In the genomic region with DNA sequence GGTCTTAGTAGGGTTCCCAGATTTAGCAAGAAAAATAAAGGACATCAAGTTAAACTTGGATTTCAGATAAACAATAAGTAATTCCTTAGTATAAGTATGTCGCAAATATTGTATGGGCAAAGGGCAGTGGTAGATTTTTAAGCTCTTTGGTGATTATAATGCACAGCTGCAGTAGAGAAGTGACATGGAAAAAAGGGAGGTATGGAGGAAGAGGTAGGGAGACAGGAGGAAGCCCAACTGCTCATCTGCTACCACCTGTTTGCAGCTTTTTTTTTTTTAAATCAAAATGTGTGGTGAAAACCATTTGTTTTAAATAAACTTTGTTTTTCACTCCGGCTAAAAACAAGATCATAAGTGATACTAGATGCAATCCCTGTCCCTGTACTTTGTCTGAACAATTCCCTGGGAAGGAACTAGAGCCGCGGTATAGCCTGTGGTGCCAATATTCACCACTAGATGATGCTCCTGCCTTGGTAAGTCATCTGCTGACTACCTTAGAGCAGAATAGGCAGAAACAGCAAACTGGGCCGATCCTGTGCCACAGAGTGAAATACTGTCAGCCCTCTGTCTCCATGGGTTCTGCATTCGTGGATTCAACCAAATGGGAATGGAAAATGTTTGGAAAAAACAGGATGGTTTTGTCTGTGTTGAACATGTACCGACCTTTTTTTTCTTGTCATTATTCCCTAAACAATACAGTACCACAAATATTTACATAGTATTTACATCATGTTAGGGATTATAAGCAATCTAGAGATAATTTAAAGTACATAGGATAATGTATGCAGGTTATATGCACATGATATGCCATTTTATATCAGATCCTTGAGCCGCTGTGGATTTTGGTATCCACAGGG, we compare ENCODE assay signal across 1 cellular context.
TF ChIP-seq lines count a peak whose summit lies in the region.

No MANE protein-coding gene starts in this region.

TF ChIP-seq in H1, 55 proteins besides CTCF, POLR2A, EP300 and RAD21:
- TF ChIP-seq, protein P1, sequence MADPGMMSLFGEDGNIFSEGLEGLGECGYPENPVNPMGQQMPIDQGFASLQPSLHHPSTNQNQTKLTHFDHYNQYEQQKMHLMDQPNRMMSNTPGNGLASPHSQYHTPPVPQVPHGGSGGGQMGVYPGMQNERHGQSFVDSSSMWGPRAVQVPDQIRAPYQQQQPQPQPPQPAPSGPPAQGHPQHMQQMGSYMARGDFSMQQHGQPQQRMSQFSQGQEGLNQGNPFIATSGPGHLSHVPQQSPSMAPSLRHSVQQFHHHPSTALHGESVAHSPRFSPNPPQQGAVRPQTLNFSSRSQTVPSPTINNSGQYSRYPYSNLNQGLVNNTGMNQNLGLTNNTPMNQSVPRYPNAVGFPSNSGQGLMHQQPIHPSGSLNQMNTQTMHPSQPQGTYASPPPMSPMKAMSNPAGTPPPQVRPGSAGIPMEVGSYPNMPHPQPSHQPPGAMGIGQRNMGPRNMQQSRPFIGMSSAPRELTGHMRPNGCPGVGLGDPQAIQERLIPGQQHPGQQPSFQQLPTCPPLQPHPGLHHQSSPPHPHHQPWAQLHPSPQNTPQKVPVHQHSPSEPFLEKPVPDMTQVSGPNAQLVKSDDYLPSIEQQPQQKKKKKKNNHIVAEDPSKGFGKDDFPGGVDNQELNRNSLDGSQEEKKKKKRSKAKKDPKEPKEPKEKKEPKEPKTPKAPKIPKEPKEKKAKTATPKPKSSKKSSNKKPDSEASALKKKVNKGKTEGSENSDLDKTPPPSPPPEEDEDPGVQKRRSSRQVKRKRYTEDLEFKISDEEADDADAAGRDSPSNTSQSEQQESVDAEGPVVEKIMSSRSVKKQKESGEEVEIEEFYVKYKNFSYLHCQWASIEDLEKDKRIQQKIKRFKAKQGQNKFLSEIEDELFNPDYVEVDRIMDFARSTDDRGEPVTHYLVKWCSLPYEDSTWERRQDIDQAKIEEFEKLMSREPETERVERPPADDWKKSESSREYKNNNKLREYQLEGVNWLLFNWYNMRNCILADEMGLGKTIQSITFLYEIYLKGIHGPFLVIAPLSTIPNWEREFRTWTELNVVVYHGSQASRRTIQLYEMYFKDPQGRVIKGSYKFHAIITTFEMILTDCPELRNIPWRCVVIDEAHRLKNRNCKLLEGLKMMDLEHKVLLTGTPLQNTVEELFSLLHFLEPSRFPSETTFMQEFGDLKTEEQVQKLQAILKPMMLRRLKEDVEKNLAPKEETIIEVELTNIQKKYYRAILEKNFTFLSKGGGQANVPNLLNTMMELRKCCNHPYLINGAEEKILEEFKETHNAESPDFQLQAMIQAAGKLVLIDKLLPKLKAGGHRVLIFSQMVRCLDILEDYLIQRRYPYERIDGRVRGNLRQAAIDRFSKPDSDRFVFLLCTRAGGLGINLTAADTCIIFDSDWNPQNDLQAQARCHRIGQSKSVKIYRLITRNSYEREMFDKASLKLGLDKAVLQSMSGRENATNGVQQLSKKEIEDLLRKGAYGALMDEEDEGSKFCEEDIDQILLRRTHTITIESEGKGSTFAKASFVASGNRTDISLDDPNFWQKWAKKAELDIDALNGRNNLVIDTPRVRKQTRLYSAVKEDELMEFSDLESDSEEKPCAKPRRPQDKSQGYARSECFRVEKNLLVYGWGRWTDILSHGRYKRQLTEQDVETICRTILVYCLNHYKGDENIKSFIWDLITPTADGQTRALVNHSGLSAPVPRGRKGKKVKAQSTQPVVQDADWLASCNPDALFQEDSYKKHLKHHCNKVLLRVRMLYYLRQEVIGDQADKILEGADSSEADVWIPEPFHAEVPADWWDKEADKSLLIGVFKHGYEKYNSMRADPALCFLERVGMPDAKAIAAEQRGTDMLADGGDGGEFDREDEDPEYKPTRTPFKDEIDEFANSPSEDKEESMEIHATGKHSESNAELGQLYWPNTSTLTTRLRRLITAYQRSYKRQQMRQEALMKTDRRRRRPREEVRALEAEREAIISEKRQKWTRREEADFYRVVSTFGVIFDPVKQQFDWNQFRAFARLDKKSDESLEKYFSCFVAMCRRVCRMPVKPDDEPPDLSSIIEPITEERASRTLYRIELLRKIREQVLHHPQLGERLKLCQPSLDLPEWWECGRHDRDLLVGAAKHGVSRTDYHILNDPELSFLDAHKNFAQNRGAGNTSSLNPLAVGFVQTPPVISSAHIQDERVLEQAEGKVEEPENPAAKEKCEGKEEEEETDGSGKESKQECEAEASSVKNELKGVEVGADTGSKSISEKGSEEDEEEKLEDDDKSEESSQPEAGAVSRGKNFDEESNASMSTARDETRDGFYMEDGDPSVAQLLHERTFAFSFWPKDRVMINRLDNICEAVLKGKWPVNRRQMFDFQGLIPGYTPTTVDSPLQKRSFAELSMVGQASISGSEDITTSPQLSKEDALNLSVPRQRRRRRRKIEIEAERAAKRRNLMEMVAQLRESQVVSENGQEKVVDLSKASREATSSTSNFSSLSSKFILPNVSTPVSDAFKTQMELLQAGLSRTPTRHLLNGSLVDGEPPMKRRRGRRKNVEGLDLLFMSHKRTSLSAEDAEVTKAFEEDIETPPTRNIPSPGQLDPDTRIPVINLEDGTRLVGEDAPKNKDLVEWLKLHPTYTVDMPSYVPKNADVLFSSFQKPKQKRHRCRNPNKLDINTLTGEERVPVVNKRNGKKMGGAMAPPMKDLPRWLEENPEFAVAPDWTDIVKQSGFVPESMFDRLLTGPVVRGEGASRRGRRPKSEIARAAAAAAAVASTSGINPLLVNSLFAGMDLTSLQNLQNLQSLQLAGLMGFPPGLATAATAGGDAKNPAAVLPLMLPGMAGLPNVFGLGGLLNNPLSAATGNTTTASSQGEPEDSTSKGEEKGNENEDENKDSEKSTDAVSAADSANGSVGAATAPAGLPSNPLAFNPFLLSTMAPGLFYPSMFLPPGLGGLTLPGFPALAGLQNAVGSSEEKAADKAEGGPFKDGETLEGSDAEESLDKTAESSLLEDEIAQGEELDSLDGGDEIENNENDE (IDR thresholded peaks at IDR 0.05; ENCODE audit: insufficient replicate concordance, low read length) = no peak
- no peak for TF ChIP-seq SP1 (IDR thresholded peaks at IDR 0.05; ENCODE audit: low read depth, low read length)
- TF ChIP-seq TBP (IDR thresholded peaks at IDR 0.05; ENCODE audit: low read depth, low read length) = no peak
- TF ChIP-seq HDAC6 (IDR thresholded peaks at IDR 0.05; ENCODE audit: low read depth, low read length) = no peak
- TF ChIP-seq, protein P2, sequence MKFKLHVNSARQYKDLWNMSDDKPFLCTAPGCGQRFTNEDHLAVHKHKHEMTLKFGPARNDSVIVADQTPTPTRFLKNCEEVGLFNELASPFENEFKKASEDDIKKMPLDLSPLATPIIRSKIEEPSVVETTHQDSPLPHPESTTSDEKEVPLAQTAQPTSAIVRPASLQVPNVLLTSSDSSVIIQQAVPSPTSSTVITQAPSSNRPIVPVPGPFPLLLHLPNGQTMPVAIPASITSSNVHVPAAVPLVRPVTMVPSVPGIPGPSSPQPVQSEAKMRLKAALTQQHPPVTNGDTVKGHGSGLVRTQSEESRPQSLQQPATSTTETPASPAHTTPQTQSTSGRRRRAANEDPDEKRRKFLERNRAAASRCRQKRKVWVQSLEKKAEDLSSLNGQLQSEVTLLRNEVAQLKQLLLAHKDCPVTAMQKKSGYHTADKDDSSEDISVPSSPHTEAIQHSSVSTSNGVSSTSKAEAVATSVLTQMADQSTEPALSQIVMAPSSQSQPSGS (IDR thresholded peaks at IDR 0.05; ENCODE audit: low read length) = no peak
- TF ChIP-seq TAF7 (optimal IDR thresholded peaks at IDR 0.05; ENCODE audit: borderline replicate concordance, low read depth, low read length) = no peak
- TF ChIP-seq BRCA1 (IDR thresholded peaks at IDR 0.05; ENCODE audit: low read depth, low read length) = no peak
- no peak for TF ChIP-seq GTF2F1 (IDR thresholded peaks at IDR 0.05; ENCODE audit: borderline replicate concordance, low read depth, low read length)
- TF ChIP-seq CHD1 (IDR thresholded peaks at IDR 0.05; ENCODE audit: low read depth, low read length) = no peak
- no peak for TF ChIP-seq SP2 (IDR thresholded peaks at IDR 0.05; ENCODE audit: low read length)
- no peak for TF ChIP-seq SRF (IDR thresholded peaks at IDR 0.05; ENCODE audit: low read depth, low read length)
- TF ChIP-seq JUND (IDR thresholded peaks at IDR 0.05; ENCODE audit: low read length) = no peak
- no peak for TF ChIP-seq RXRA (IDR thresholded peaks at IDR 0.05; ENCODE audit: insufficient read depth, low read depth, low read length)
- no peak for TF ChIP-seq TCF12 (IDR thresholded peaks at IDR 0.05; ENCODE audit: low read depth, low read length)
- TF ChIP-seq SAP30 (IDR thresholded peaks at IDR 0.05; ENCODE audit: insufficient read depth, insufficient replicate concordance, low read length) = no peak
